ENCODE assay signal across 21 cellular contexts in genomic region chr4:139848043-139848442, GRCh38.
"Had no signal": no experiment of that assay in that cellular context is flagged by ENCODE, and none has a peak within 500 bp of the region (broad histone marks: within the 10 kb centered on the region; RNA-seq: fewer than 3 reads in every experiment).

No MANE protein-coding gene starts in this region.

- H3K9me3 ChIP-seq: esophagus muscularis mucosa, gastrocnemius medialis, pancreas, prostate gland, right lobe of liver, suprapubic skin, thyroid gland had no signal

- H3K36me3 ChIP-seq: esophagus muscularis mucosa, gastrocnemius medialis, pancreas, prostate gland, right lobe of liver, suprapubic skin, thyroid gland had no signal

- H3K4me3 Mint-ChIP-seq: dendritic cell treated with granulocyte-macrophage colony-stimulating factor and Interleukin-4, amounts not matched to agents 40 ng/mL and 50 ng/mL, for 4 days; naive thymus-derived CD4-positive, alpha-beta T cell; neural crest cell; stimulated activated effector memory CD8-positive, alpha-beta T cell treated with anti-CD3 and anti-CD28 coated beads, Interleukin-12 subunit alpha, Interleukin-12 subunit beta, amount 100 ng/mL, for 72 hours had no signal

- H3K27ac ChIP-seq: esophagus muscularis mucosa, gastrocnemius medialis, pancreas, prostate gland, right lobe of liver, suprapubic skin, thyroid gland had no signal

- H3K27ac Mint-ChIP-seq: dendritic cell treated with granulocyte-macrophage colony-stimulating factor and Interleukin-4, amounts not matched to agents 40 ng/mL and 50 ng/mL, for 4 days; naive thymus-derived CD4-positive, alpha-beta T cell; stimulated activated effector memory CD8-positive, alpha-beta T cell treated with anti-CD3 and anti-CD28 coated beads, Interleukin-12 subunit alpha, Interleukin-12 subunit beta, amount 100 ng/mL, for 72 hours had no signal

- DNase-seq: cerebellar nuclear complex; effector CD4-positive, alpha-beta T cell; gastrocnemius medialis; islet precursor cell; mammary epithelial cell; naive thymus-derived CD4-positive, alpha-beta T cell; occipital lobe; pancreas; retina; right lobe of liver; stimulated activated CD4-positive, alpha-beta T cell treated with anti-CD3 and anti-CD28 coated beads, Interleukin-4, amount 100 ng/mL, for 1 hour; stimulated activated CD8-positive, alpha-beta memory T cell treated with anti-CD3 and anti-CD28 coated beads, Interleukin-4, amount 100 ng/mL, for 48 hours; stimulated activated naive CD8-positive, alpha-beta T cell treated with anti-CD3 and anti-CD28 coated beads, Interleukin-15, Interleukin-2, amounts not matched to agents 100 U/mL and 50 U/mL, for 24 hours; thyroid gland had no signal

- H3K4me1 ChIP-seq: gastrocnemius medialis, pancreas, prostate gland, suprapubic skin had no signal

- H3K36me3 Mint-ChIP-seq: stimulated activated effector memory CD8-positive, alpha-beta T cell treated with anti-CD3 and anti-CD28 coated beads, Interleukin-12 subunit alpha, Interleukin-12 subunit beta, amount 100 ng/mL, for 72 hours had no signal

- ATAC-seq: gastrocnemius medialis; left lobe of liver; naive thymus-derived CD4-positive, alpha-beta T cell; pancreas; right lobe of liver; stimulated activated effector memory CD8-positive, alpha-beta T cell treated with anti-CD3 and anti-CD28 coated beads, Interleukin-12 subunit alpha, Interleukin-12 subunit beta, amount 100 ng/mL, for 72 hours; stimulated activated naive CD8-positive, alpha-beta T cell treated with anti-CD3 and anti-CD28 coated beads, Interleukin-15, Interleukin-2, amounts not matched to agents 100 U/mL and 50 U/mL, for 24 hours had no signal

- H3K27me3 Mint-ChIP-seq: dendritic cell treated with granulocyte-macrophage colony-stimulating factor and Interleukin-4, amounts not matched to agents 40 ng/mL and 50 ng/mL, for 4 days had no signal

- H3K27me3 ChIP-seq: esophagus muscularis mucosa, gastrocnemius medialis, pancreas, right lobe of liver, suprapubic skin, thyroid gland had no signal

- H3K9me3 Mint-ChIP-seq: dendritic cell treated with granulocyte-macrophage colony-stimulating factor and Interleukin-4, amounts not matched to agents 40 ng/mL and 50 ng/mL, for 4 days; naive thymus-derived CD4-positive, alpha-beta T cell; stimulated activated effector memory CD8-positive, alpha-beta T cell treated with anti-CD3 and anti-CD28 coated beads, Interleukin-12 subunit alpha, Interleukin-12 subunit beta, amount 100 ng/mL, for 72 hours had no signal

- H3K4me3 ChIP-seq: esophagus muscularis mucosa, gastrocnemius medialis, pancreas, prostate gland, right lobe of liver, suprapubic skin, thyroid gland had no signal
